Comparison of ENCODE assay signal across 21 cellular contexts in the genomic region with DNA sequence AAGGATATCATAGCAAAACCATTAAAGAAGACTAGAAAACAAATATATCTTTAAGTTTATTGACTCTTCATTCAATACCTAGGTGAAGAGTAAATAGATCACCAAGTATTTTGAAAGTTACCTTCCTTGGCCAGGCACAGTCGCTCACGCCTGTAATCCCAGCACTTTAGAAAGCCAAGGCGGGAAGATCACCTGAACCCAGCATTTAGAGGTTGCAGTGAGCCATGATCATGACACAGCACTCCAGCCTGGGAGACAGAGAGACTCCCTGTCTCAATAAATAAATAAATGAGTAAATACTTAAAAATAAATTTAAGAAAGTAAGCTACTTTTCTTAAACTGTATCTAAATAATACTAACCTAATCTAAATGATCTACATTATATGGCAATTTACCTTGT. TPM values are rescaled to one million over a fixed set of nuclear protein-coding genes. Genes with fewer than 3 reads are reported as not detected.
A peak's percentile ranks its signal among the peaks of the same experiment; 100 is the strongest.
DNase-seq lines count a peak whose midpoint lies in the region; ATAC-seq and TF ChIP-seq lines count a peak whose summit lies in the region.
"Had no signal": no experiment of that assay in that cellular context is flagged by ENCODE, and none has a peak within 500 bp of the region (broad histone marks: within the 10 kb centered on the region; RNA-seq: fewer than 3 reads in every experiment).

No MANE protein-coding gene starts in this region.

- peak in 3 of 4 donors; percentile 27 to 48 (median 28) for ATAC-seq in psoas muscle
- ATAC-seq in activated CD4-positive, alpha-beta T cell treated with anti-CD3 and anti-CD28 coated beads for 36 hours, result no peak
- ATAC-seq: activated T-cell treated with anti-CD3 and anti-CD28 coated beads, Interleukin-2, amount 50 U/mL, for 72 hours; body of pancreas had no signal

- no peaks in the 10 kb centered on the region for H3K27me3 Mint-ChIP-seq in activated CD4-positive, alpha-beta T cell treated with anti-CD3 and anti-CD28 coated beads, Interleukin-2, amount 10 ng/mL, durations not matched to agents 24 days and 14 days
- no peaks in the 10 kb centered on the region for H3K27me3 Mint-ChIP-seq in activated CD4-positive, alpha-beta T cell treated with anti-CD3 and anti-CD28 coated beads for 36 hours
- H3K27me3 Mint-ChIP-seq: activated naive CD8-positive, alpha-beta T cell treated with anti-CD3 and anti-CD28 coated beads, Interleukin-2, amount 10 ng/mL, durations not matched to agents 7 days and 5 days had no signal

- H3K9me3 Mint-ChIP-seq in activated CD4-positive, alpha-beta T cell treated with anti-CD3 and anti-CD28 coated beads, Interleukin-2, amount 10 ng/mL, durations not matched to agents 24 days and 14 days, result peaks cover 12% of the 10 kb centered on the region
- H3K9me3 Mint-ChIP-seq in activated CD4-positive, alpha-beta T cell treated with anti-CD3 and anti-CD28 coated beads for 36 hours (ENCODE audit: low read depth), result no peaks in the 10 kb centered on the region

- H3K4me2 ChIP-seq in BLaER1 treated with 17β-estradiol and CSF1 and Interleukin-3, amounts not matched to agents 10 nM and 100 nM, result peak overlapping the region; percentile 75 to 98 (median 94)

- H3K27me3 ChIP-seq in BLaER1 treated with 17β-estradiol and CSF1 and Interleukin-3, amounts not matched to agents 10 nM and 100 nM, result no peaks in the 10 kb centered on the region
- H3K27me3 ChIP-seq in HL-60 (ENCODE audit: insufficient read depth, poor library complexity, severe bottlenecking), result no peaks in the 10 kb centered on the region
- no peaks in the 10 kb centered on the region for H3K27me3 ChIP-seq in psoas muscle (ENCODE audit: insufficient read depth in 3 of 3, low read length in 2 of 3)
- H3K27me3 ChIP-seq: body of pancreas had no signal

- POLR2A ChIA-PET in activated CD4-positive, alpha-beta T cell treated with anti-CD3 and anti-CD28 coated beads for 36 hours (lab: Charles Lee), result no interaction called here

- 59 to 77% (median 65%) methylated on average over 3 of the region's 3 CpGs for WGBS in psoas muscle, 3 donors

- peaks cover 41% of the 10 kb centered on the region for H3K4me1 Mint-ChIP-seq in activated CD4-positive, alpha-beta T cell treated with anti-CD3 and anti-CD28 coated beads, Interleukin-2, amount 10 ng/mL, durations not matched to agents 24 days and 14 days
- H3K4me1 Mint-ChIP-seq in activated CD4-positive, alpha-beta T cell treated with anti-CD3 and anti-CD28 coated beads for 36 hours, result peaks cover 59% of the 10 kb centered on the region

- peak overlapping the region; percentile 39 to 96 (median 76); a peak in 18 of 22 replicates for H3K9ac ChIP-seq in BLaER1 treated with 17β-estradiol and CSF1 and Interleukin-3, amounts not matched to agents 10 nM and 100 nM

- H3K27ac Mint-ChIP-seq in activated CD4-positive, alpha-beta T cell treated with anti-CD3 and anti-CD28 coated beads, Interleukin-2, amount 10 ng/mL, durations not matched to agents 24 days and 14 days, result no peak overlapping the region
- no peak overlapping the region for H3K27ac Mint-ChIP-seq in activated CD4-positive, alpha-beta T cell treated with anti-CD3 and anti-CD28 coated beads for 36 hours
- H3K27ac Mint-ChIP-seq: activated naive CD8-positive, alpha-beta T cell treated with anti-CD3 and anti-CD28 coated beads, Interleukin-2, amount 10 ng/mL, durations not matched to agents 7 days and 5 days; activated T-cell treated with anti-CD3 and anti-CD28 coated beads, Interleukin-2, amount 50 U/mL, for 72 hours; T-helper 2 cell treated with Interferon-gamma antibody and Interleukin-4, amounts not matched to agents 5 μg/mL and 100 μg/mL, for 36 hours had no signal

- TF ChIP-seq CTCF in HL-60 (IDR thresholded peaks at IDR 0.05; ENCODE audit: insufficient read depth, low read length) (no peak), fibroblast of villous mesenchyme (IDR thresholded peaks at IDR 0.05; ENCODE audit: insufficient read depth, low read depth, low read length) (no peak), psoas muscle (IDR thresholded peaks at IDR 0.05) (no peak)

- H4K20me1 ChIP-seq in BLaER1 treated with 17β-estradiol and CSF1 and Interleukin-3, amounts not matched to agents 10 nM and 100 nM, result peaks cover 5 to 84% (median 31%) of the 10 kb centered on the region in 11 experiments; a peak in 21 of 22 replicates

- no peak for DNase-seq in HL-60 (ENCODE audit: low read depth in 1 of 2, low spot score in 1 of 2)
- peak; percentile 18 for DNase-seq in fibroblast of villous mesenchyme (ENCODE audit: low read depth)
- DNase-seq in psoas muscle, result no peak
- no peak for DNase-seq in activated CD4-positive, alpha-beta T cell treated with anti-CD3 and anti-CD28 coated beads, Interleukin-2, amount 10 ng/mL, durations not matched to agents 24 days and 14 days
- DNase-seq in activated CD4-positive, alpha-beta T cell treated with anti-CD3 and anti-CD28 coated beads for 36 hours, result no peak
- DNase-seq in iPS-NIHi11 (ENCODE audit: low spot score), result no peak
- DNase-seq in stimulated activated CD4-positive, alpha-beta T cell treated with anti-CD3 and anti-CD28 coated beads, Interleukin-4, amount 100 ng/mL, for 4 hours, result no peak
- DNase-seq: activated CD8-positive, alpha-beta memory T cell treated with anti-CD3 and anti-CD28 coated beads for 24 hours; activated naive CD8-positive, alpha-beta T cell treated with anti-CD3 and anti-CD28 coated beads, Interleukin-2, amount 10 ng/mL, durations not matched to agents 7 days and 5 days; activated T-cell treated with anti-CD3 and anti-CD28 coated beads, Interleukin-2, amount 50 U/mL, for 72 hours; AML-193; body of pancreas; cortex of kidney; H7; NCI-H1436; NCI-H774; OCI-M1; stimulated activated CD4-positive, alpha-beta T cell treated with anti-CD3 and anti-CD28 coated beads, Interleukin-12 subunit alpha, Interleukin-12 subunit beta, amount 100 ng/mL, for 4 hours had no signal

- H3K36me3 Mint-ChIP-seq in activated CD4-positive, alpha-beta T cell treated with anti-CD3 and anti-CD28 coated beads, Interleukin-2, amount 10 ng/mL, durations not matched to agents 24 days and 14 days (ENCODE audit: low read depth), result peaks cover 16% of the 10 kb centered on the region
- peaks cover 7% of the 10 kb centered on the region for H3K36me3 Mint-ChIP-seq in activated CD4-positive, alpha-beta T cell treated with anti-CD3 and anti-CD28 coated beads for 36 hours (ENCODE audit: low read depth)

- CTCF ChIA-PET in activated CD4-positive, alpha-beta T cell treated with anti-CD3 and anti-CD28 coated beads for 36 hours (lab: Charles Lee), result interaction anchor here (0.9 to 3.2 kb wide), 5 partner anchors 20 to 78 kb away, joined by 3 to 11 read pairs (median 6); no protein-coding TSS in a partner anchor

- H3K27ac ChIP-seq in BLaER1 treated with 17β-estradiol and CSF1 and Interleukin-3, amounts not matched to agents 10 nM and 100 nM, result peak overlapping the region; percentile 2 to 98 (median 92); a peak in 21 of 22 replicates
- H3K27ac ChIP-seq in HL-60 (replicated peaks) (0 out of 2 replicates have a peak overlapping the region, but pooled peaks have one; percentile 9), psoas muscle (no peak overlapping the region)

- intact Hi-C loops in psoas muscle (cut with DNase I), result no loop called here
- intact Hi-C loops in activated CD4-positive, alpha-beta T cell treated with anti-CD3 and anti-CD28 coated beads, Interleukin-2, amount 10 ng/mL, durations not matched to agents 24 days and 14 days (cut with micrococcal nuclease), result no loop called here
- intact Hi-C loops in activated CD4-positive, alpha-beta T cell treated with anti-CD3 and anti-CD28 coated beads for 36 hours (cut with DNase I, micrococcal nuclease), result no loop called here

- no peak overlapping the region for H3K4me3 Mint-ChIP-seq in activated CD4-positive, alpha-beta T cell treated with anti-CD3 and anti-CD28 coated beads, Interleukin-2, amount 10 ng/mL, durations not matched to agents 24 days and 14 days
- no peak overlapping the region for H3K4me3 Mint-ChIP-seq in activated CD4-positive, alpha-beta T cell treated with anti-CD3 and anti-CD28 coated beads for 36 hours
- H3K4me3 Mint-ChIP-seq: activated naive CD8-positive, alpha-beta T cell treated with anti-CD3 and anti-CD28 coated beads, Interleukin-2, amount 10 ng/mL, durations not matched to agents 7 days and 5 days; activated T-cell treated with anti-CD3 and anti-CD28 coated beads, Interleukin-2, amount 50 U/mL, for 72 hours; neural crest cell; T-helper 2 cell treated with Interferon-gamma antibody and Interleukin-4, amounts not matched to agents 5 μg/mL and 100 μg/mL, for 36 hours had no signal

- H3K36me3 ChIP-seq in BLaER1 treated with 17β-estradiol and CSF1 and Interleukin-3, amounts not matched to agents 10 nM and 100 nM, result peaks cover 13 to 68% (median 54%) of the 10 kb centered on the region in 11 experiments
- no peaks in the 10 kb centered on the region for H3K36me3 ChIP-seq in psoas muscle (ENCODE audit: insufficient read depth in 1 of 2, low read depth in 1 of 2)

- H3K4me3 ChIP-seq in BLaER1 treated with 17β-estradiol and CSF1 and Interleukin-3, amounts not matched to agents 10 nM and 100 nM, result peak overlapping the region in 8 of 10 experiments; percentile 33 to 53 (median 47); a peak in 10 of 20 replicates
- H3K4me3 ChIP-seq in HL-60 (replicated peaks; ENCODE audit: insufficient read depth, low read length), result no peak overlapping the region
- no peak overlapping the region for H3K4me3 ChIP-seq in fibroblast of villous mesenchyme (ENCODE audit: low read depth, low read length)
- no peak overlapping the region for H3K4me3 ChIP-seq in psoas muscle
- H3K4me3 ChIP-seq: body of pancreas had no signal

- peaks cover 12 to 41% (median 38%) of the 10 kb centered on the region in 11 experiments; a peak in 21 of 22 replicates for H3K9me3 ChIP-seq in BLaER1 treated with 17β-estradiol and CSF1 and Interleukin-3, amounts not matched to agents 10 nM and 100 nM (replicated peaks in 1 of 11)
- H3K9me3 ChIP-seq in psoas muscle, result no peaks in the 10 kb centered on the region
- H3K9me3 ChIP-seq: body of pancreas had no signal

- H3K4me1 ChIP-seq in BLaER1 treated with 17β-estradiol and CSF1 and Interleukin-3, amounts not matched to agents 10 nM and 100 nM, result peaks cover 57 to 93% (median 85%) of the 10 kb centered on the region in 10 experiments
- H3K4me1 ChIP-seq in psoas muscle, result peaks cover 77% of the 10 kb centered on the region

RNA-seq across cellular contexts. Expression of gene WBP4, which starts 8.9 kb away (rescaled TPM):
- total RNA-seq in fibroblast of villous mesenchyme (5.2 and 6.9 TPM in 2 replicates), psoas muscle (10 to 100 TPM; 18.8 to 24.9 (median 21.6) TPM)
- 10 to 100 TPM; 18.1 to 37.0 (median 22.2) TPM for polyA plus RNA-seq in psoas muscle
- total RNA-seq in activated CD4-positive, alpha-beta T cell treated with anti-CD3 and anti-CD28 coated beads, Interleukin-2, amount 10 ng/mL, durations not matched to agents 24 days and 14 days, result 13.3 and 14.1 TPM in 2 replicates
- total RNA-seq in activated CD4-positive, alpha-beta T cell treated with anti-CD3 and anti-CD28 coated beads for 36 hours, result 10 to 100 TPM; 13.3 to 16.2 TPM

RNA-seq across cellular contexts. Expression of gene ELF1, which starts 33.3 kb away (rescaled TPM):
- 38.3 and 43.6 TPM in 2 replicates for total RNA-seq in fibroblast of villous mesenchyme
- total RNA-seq in psoas muscle, result 10 to 100 TPM; 20.5 to 25.9 (median 22.6) TPM
- polyA plus RNA-seq in psoas muscle, result 10 to 100 TPM in 2 of 3 donors, 1 to 10 TPM in 1; 7.3 to 28.6 (median 13.0) TPM
- 65.0 and 65.8 TPM in 2 replicates for total RNA-seq in activated CD4-positive, alpha-beta T cell treated with anti-CD3 and anti-CD28 coated beads, Interleukin-2, amount 10 ng/mL, durations not matched to agents 24 days and 14 days
- total RNA-seq in activated CD4-positive, alpha-beta T cell treated with anti-CD3 and anti-CD28 coated beads for 36 hours, result 10 to 100 TPM; 75.2 to 87.0 TPM

Comparison
In these comparisons a context has a peak if more than half of its experiments do, and no peak if none do; other contexts are left out.
1. H3K4me3 ChIP-seq: peak in BLaER1 treated with 17β-estradiol and CSF1 and Interleukin-3, amounts not matched to agents 10 nM and 100 nM (8 of 10); none in HL-60 (single experiment), fibroblast of villous mesenchyme (single experiment) and psoas muscle (single experiment).